In the genomic region with DNA sequence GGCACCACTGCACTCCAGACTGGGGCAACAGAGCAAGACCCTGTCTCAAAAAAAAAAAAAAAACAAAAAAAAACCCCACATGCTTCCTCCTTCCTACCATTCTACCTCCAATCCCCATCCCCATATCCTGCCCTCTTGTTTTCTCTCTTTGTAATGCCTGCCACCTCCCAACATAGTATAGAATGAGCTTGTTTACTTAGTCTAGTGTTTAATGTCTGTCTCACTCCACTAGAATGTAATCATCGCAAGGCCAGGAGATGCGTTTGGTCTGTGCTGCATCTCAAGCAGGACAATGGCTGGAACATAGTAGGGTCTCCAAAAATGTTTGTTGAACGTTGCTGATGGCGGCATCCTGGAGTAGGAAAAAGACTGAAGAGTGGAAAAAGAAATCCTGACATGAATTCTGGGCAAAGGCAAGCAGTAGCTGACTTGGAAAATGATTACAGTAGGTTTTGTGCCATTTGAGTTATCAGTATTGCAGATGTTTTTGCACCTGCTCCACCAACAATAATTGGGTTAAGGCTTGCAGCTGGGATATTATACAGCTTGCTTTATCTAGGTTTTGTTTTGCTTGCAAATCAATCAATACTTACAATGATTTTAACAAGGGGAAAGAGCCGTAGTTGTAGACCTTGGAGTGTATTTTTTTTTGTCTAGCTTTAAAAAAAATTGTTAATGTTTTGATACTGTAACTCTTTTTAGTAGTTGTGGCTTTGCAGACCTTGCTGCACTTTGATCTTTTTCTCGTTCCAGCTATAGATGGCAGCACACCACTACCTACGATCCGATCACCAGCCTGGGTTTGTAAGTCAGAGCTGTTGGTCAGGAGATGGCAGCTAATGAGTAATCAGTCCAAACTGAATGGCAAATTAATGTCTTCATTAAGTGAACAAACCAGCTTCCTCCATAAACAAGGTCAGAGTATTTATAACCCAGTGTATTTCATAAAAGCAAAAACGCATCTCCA, we compare ENCODE assay signal across 11 cellular contexts.
DNase-seq lines count a peak whose midpoint lies in the region; ATAC-seq and TF ChIP-seq lines count a peak whose summit lies in the region.
"Had no signal": no experiment of that assay in that cellular context is flagged by ENCODE, and none has a peak within 500 bp of the region (broad histone marks: within the 10 kb centered on the region; RNA-seq: fewer than 3 reads in every experiment).

No MANE protein-coding gene starts in this region.

- peak; percentile 38 for TF ChIP-seq CTCF in CD8-positive, alpha-beta T cell (IDR thresholded peaks at IDR 0.05)

- ATAC-seq in CD8-positive, alpha-beta T cell, result no peak
- no peak for ATAC-seq in activated CD8-positive, alpha-beta T cell treated with anti-CD3 and anti-CD28 coated beads, Interleukin-2, amount 10 ng/mL, durations not matched to agents 7 days and 5 days
- no peak for ATAC-seq in HG03108 (IDR thresholded peaks at IDR 0.05; ENCODE audit: unreplicated experiment)
- ATAC-seq in HG02885 (IDR thresholded peaks at IDR 0.05; ENCODE audit: poor library complexity, unreplicated experiment), result no peak

- H3K36me3 ChIP-seq in CD8-positive, alpha-beta T cell (ENCODE audit: insufficient read depth, low read length), result no peaks in the 10 kb centered on the region
- H3K36me3 ChIP-seq: transverse colon had no signal

- no peak overlapping the region for H3K27ac ChIP-seq in CD8-positive, alpha-beta T cell (ENCODE audit: low read depth, low read length)
- H3K27ac ChIP-seq: transverse colon had no signal

- no peaks in the 10 kb centered on the region for H3K9me3 ChIP-seq in CD8-positive, alpha-beta T cell (ENCODE audit: low read length)
- H3K9me3 ChIP-seq: transverse colon had no signal

- H3K27me3 Mint-ChIP-seq in CD8-positive, alpha-beta T cell (ENCODE audit: low read depth), result no peaks in the 10 kb centered on the region
- H3K27me3 Mint-ChIP-seq in activated CD8-positive, alpha-beta T cell treated with anti-CD3 and anti-CD28 coated beads, Interleukin-2, amount 10 ng/mL, durations not matched to agents 7 days and 5 days (ENCODE audit: low read depth), result no peaks in the 10 kb centered on the region
- H3K27me3 Mint-ChIP-seq: activated naive CD8-positive, alpha-beta T cell treated with anti-CD3 and anti-CD28 coated beads, Interleukin-2, amount 10 ng/mL, durations not matched to agents 7 days and 5 days had no signal

- H3K4me3 Mint-ChIP-seq in CD8-positive, alpha-beta T cell, result no peak overlapping the region
- no peak overlapping the region for H3K4me3 Mint-ChIP-seq in activated CD8-positive, alpha-beta T cell treated with anti-CD3 and anti-CD28 coated beads, Interleukin-2, amount 10 ng/mL, durations not matched to agents 7 days and 5 days
- H3K4me3 Mint-ChIP-seq: activated naive CD8-positive, alpha-beta T cell treated with anti-CD3 and anti-CD28 coated beads, Interleukin-2, amount 10 ng/mL, durations not matched to agents 7 days and 5 days had no signal

- H3K36me3 Mint-ChIP-seq in CD8-positive, alpha-beta T cell, result peaks cover 15% of the 10 kb centered on the region
- peaks cover 3% of the 10 kb centered on the region for H3K36me3 Mint-ChIP-seq in activated CD8-positive, alpha-beta T cell treated with anti-CD3 and anti-CD28 coated beads, Interleukin-2, amount 10 ng/mL, durations not matched to agents 7 days and 5 days (ENCODE audit: low read depth)

- H3K4me3 ChIP-seq in CD8-positive, alpha-beta T cell (ENCODE audit: low read depth, low read length), result no peak overlapping the region
- no peak overlapping the region for H3K4me3 ChIP-seq in Jurkat, Clone E6-1 (ENCODE audit: low read length)
- H3K4me3 ChIP-seq: transverse colon had no signal

- CTCF ChIA-PET in CD8-positive, alpha-beta T cell (lab: Charles Lee), result interaction anchor here (0.6 to 4.7 kb wide), 26 partner anchors 9 to 493 kb away, joined by 3 to 43 read pairs (median 4); no protein-coding TSS in a partner anchor
- CTCF ChIA-PET in activated CD8-positive, alpha-beta T cell treated with anti-CD3 and anti-CD28 coated beads, Interleukin-2, amount 10 ng/mL, durations not matched to agents 7 days and 5 days (lab: Charles Lee), result interaction anchor here (0.7 to 3.7 kb wide), 26 partner anchors 8 to 683 kb away, joined by 3 to 45 read pairs (median 3); no protein-coding TSS in a partner anchor

- H3K27me3 ChIP-seq in CD8-positive, alpha-beta T cell (ENCODE audit: insufficient read depth, low read length), result no peaks in the 10 kb centered on the region
- H3K27me3 ChIP-seq: transverse colon had no signal

- H3K4me1 Mint-ChIP-seq in CD8-positive, alpha-beta T cell (ENCODE audit: low read depth), result peaks cover 18% of the 10 kb centered on the region
- peaks cover 6% of the 10 kb centered on the region for H3K4me1 Mint-ChIP-seq in activated CD8-positive, alpha-beta T cell treated with anti-CD3 and anti-CD28 coated beads, Interleukin-2, amount 10 ng/mL, durations not matched to agents 7 days and 5 days (ENCODE audit: low read depth)

- H3K9me3 Mint-ChIP-seq in CD8-positive, alpha-beta T cell, result no peaks in the 10 kb centered on the region
- no peaks in the 10 kb centered on the region for H3K9me3 Mint-ChIP-seq in activated CD8-positive, alpha-beta T cell treated with anti-CD3 and anti-CD28 coated beads, Interleukin-2, amount 10 ng/mL, durations not matched to agents 7 days and 5 days (ENCODE audit: insufficient read depth)
- H3K9me3 Mint-ChIP-seq: activated naive CD8-positive, alpha-beta T cell treated with anti-CD3 and anti-CD28 coated beads, Interleukin-2, amount 10 ng/mL, durations not matched to agents 7 days and 5 days had no signal

- no peak for DNase-seq in CD8-positive, alpha-beta T cell
- DNase-seq in Jurkat, Clone E6-1 (ENCODE audit: low read depth, low spot score), result peak; percentile 22
- peak; percentile 27 for DNase-seq in activated CD8-positive, alpha-beta T cell treated with anti-CD3 and anti-CD28 coated beads, Interleukin-2, amount 10 ng/mL, durations not matched to agents 7 days and 5 days
- peak; percentile 62 for DNase-seq in left kidney (ENCODE audit: low read depth, low spot score)
- no peak for DNase-seq in NCI-H1930 (lab: John Stamatoyannopoulos, UW)
- DNase-seq in DMS79 (lab: John Stamatoyannopoulos, UW), result no peak
- DNase-seq: activated naive CD8-positive, alpha-beta T cell treated with anti-CD3 and anti-CD28 coated beads, Interleukin-2, amount 10 ng/mL, durations not matched to agents 7 days and 5 days; NCI-H1694; transverse colon had no signal

- intact Hi-C loops in CD8-positive, alpha-beta T cell (cut with DNase I, micrococcal nuclease), result loop anchor here (1.0 to 2.0 kb wide), 2 partner anchors 138 to 488 kb away; no protein-coding TSS in a partner anchor

- no peaks in the 10 kb centered on the region for H3K4me1 ChIP-seq in CD8-positive, alpha-beta T cell (ENCODE audit: insufficient read depth, low read length)
- H3K4me1 ChIP-seq: transverse colon had no signal

- peak overlapping the region; percentile 11 for H3K27ac Mint-ChIP-seq in CD8-positive, alpha-beta T cell
- no peak overlapping the region for H3K27ac Mint-ChIP-seq in activated CD8-positive, alpha-beta T cell treated with anti-CD3 and anti-CD28 coated beads, Interleukin-2, amount 10 ng/mL, durations not matched to agents 7 days and 5 days
- H3K27ac Mint-ChIP-seq: activated naive CD8-positive, alpha-beta T cell treated with anti-CD3 and anti-CD28 coated beads, Interleukin-2, amount 10 ng/mL, durations not matched to agents 7 days and 5 days had no signal

- POLR2A ChIA-PET in CD8-positive, alpha-beta T cell (lab: Charles Lee), result interaction anchor here (1.0 kb wide), 1 partner anchor 488 kb away, joined by 3 read pairs; no protein-coding TSS in a partner anchor
- POLR2A ChIA-PET in activated CD8-positive, alpha-beta T cell treated with anti-CD3 and anti-CD28 coated beads, Interleukin-2, amount 10 ng/mL, durations not matched to agents 7 days and 5 days (lab: Charles Lee), result interaction anchor here (0.6 kb wide), 1 partner anchor 33 kb away, joined by 3 read pairs; no protein-coding TSS in a partner anchor

Comparison
In these comparisons a context has a peak if more than half of its experiments do, and no peak if none do; other contexts are left out.
1. DNase-seq: peak in Jurkat, Clone E6-1 (single experiment), activated CD8-positive, alpha-beta T cell treated with anti-CD3 and anti-CD28 coated beads, Interleukin-2, amount 10 ng/mL, durations not matched to agents 7 days and 5 days (single experiment) and left kidney (single experiment); none in CD8-positive, alpha-beta T cell (0 of 7), NCI-H1930 (0 of 2) and DMS79 (single experiment).